ENCODE assay signal across 12 cellular contexts in the genomic region with DNA sequence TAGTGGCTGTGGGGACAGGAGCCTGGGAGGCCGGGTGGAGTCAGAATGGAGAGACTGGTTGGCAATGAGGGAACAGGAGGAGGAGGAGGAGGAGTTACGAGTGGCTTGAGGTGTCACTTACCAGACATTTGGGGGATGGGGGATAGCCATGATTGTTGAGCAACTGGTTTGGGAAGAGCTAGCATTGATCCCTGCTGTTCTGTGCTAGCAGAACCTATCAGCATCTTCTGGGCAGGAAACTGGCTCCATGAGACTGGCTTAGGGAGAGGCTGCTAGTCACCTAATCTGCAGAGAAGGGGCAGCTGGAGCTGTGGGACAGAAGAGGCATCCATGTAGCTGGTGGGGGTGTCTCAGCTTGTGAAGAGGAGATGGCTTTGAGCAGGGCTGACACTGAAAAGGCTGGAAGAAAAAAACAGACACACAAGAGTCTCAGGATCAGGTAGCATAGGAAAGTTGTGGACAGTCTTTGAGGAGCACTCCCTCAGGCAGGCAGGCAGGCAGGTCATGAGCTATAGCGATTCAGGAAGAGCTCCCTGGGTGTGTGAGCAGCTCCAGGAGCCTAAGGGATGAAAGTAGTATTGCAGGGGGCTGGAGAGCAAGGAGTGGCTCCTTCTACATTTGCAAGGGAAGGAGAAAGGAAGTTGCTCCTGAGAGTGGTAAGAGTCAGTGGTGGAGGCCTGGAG. TPM values are rescaled to one million over a fixed set of nuclear protein-coding genes. Genes with fewer than 3 reads are reported as not detected.
A peak's percentile ranks its signal among the peaks of the same experiment; 100 is the strongest.
DNase-seq lines count a peak whose midpoint lies in the region; ATAC-seq and TF ChIP-seq lines count a peak whose summit lies in the region.
"Had no signal": no experiment of that assay in that cellular context is flagged by ENCODE, and none has a peak within 500 bp of the region (broad histone marks: within the 10 kb centered on the region; RNA-seq: fewer than 3 reads in every experiment).

No MANE protein-coding gene starts in this region.

- peaks cover 18% of the 10 kb centered on the region; the same call in 1 of the 2 replicates for H3F3A ChIP-seq in PC-9 (ENCODE audit: insufficient read depth, low read depth)

- H3K4me3 ChIP-seq in PC-9 (no peak overlapping the region), neutrophil (ENCODE audit: low read depth in 1 of 2, low read length in 1 of 2) (no peak overlapping the region)
- H3K4me3 ChIP-seq: thoracic aorta had no signal

- peaks cover 46% of the 10 kb centered on the region for H3K36me3 Mint-ChIP-seq in activated CD4-positive, alpha-beta T cell treated with anti-CD3 and anti-CD28 coated beads for 36 hours (ENCODE audit: low read depth)
- peaks cover 78% of the 10 kb centered on the region for H3K36me3 Mint-ChIP-seq in endothelial cell (ENCODE audit: low read depth, unreplicated experiment)

- H3K27me3 ChIP-seq in PC-9 (ENCODE audit: insufficient read depth, low read depth) (no peaks in the 10 kb centered on the region), neutrophil (no peaks in the 10 kb centered on the region)

- H3K9me2 ChIP-seq in PC-9 (ENCODE audit: insufficient read depth): no peaks in the 10 kb centered on the region

- H3K4me1 Mint-ChIP-seq in activated CD4-positive, alpha-beta T cell treated with anti-CD3 and anti-CD28 coated beads for 36 hours: peaks cover 35% of the 10 kb centered on the region
- peaks cover 38% of the 10 kb centered on the region for H3K4me1 Mint-ChIP-seq in endothelial cell (ENCODE audit: unreplicated experiment)

- H3K79me2 ChIP-seq in PC-9 (ENCODE audit: low read depth): no peaks in the 10 kb centered on the region

- POLR2A ChIA-PET in activated CD4-positive, alpha-beta T cell treated with anti-CD3 and anti-CD28 coated beads for 36 hours (lab: Charles Lee): no interaction called here
- POLR2A ChIA-PET in PC-9 (lab: Charles Lee; ENCODE audit: unreplicated experiment): interaction anchor here (0.6 to 1.1 kb wide), 3 partner anchors 16 to 26 kb away, joined by 4 to 6 read pairs (median 5); no protein-coding TSS in a partner anchor

- H3K4me1 ChIP-seq in PC-9 (replicated peaks; ENCODE audit: insufficient read depth) (peaks cover 38% of the 10 kb centered on the region), neutrophil (ENCODE audit: control insufficient read depth in 1 of 2, insufficient read depth in 1 of 2, low read depth in 1 of 2, low read length in 1 of 2) (peaks cover 6 to 7% of the 10 kb centered on the region in 2 experiments)

- H3K36me3 ChIP-seq in PC-9 (ENCODE audit: low read depth) (no peaks in the 10 kb centered on the region), neutrophil (peaks cover 100% of the 10 kb centered on the region)

- no peaks in the 10 kb centered on the region for H4K20me1 ChIP-seq in PC-9 (ENCODE audit: insufficient read depth)

- peak overlapping the region; percentile 50 for H3K27ac ChIP-seq in PC-9
- H3K27ac ChIP-seq in neutrophil: peak overlapping the region; percentile 66
- H3K27ac ChIP-seq: thoracic aorta had no signal

- no peak for DNase-seq in activated CD4-positive, alpha-beta T cell treated with anti-CD3 and anti-CD28 coated beads for 36 hours
- no peak for DNase-seq in activated CD4-positive, alpha-beta T cell treated with anti-CD3 and anti-CD28 coated beads for 1 hour
- peak in 1 of 2 experiments; percentile 63 for DNase-seq in PC-9
- DNase-seq in endothelial cell (ENCODE audit: low spot score): no peak
- no peak for DNase-seq in NCI-H2196 (lab: John Stamatoyannopoulos, UW; ENCODE audit: unreplicated experiment)
- DNase-seq: amygdala, kidney, NCI-H2107 had no signal

- H3K9me3 Mint-ChIP-seq in activated CD4-positive, alpha-beta T cell treated with anti-CD3 and anti-CD28 coated beads for 36 hours (ENCODE audit: low read depth): no peaks in the 10 kb centered on the region
- no peaks in the 10 kb centered on the region for H3K9me3 Mint-ChIP-seq in endothelial cell (ENCODE audit: unreplicated experiment)

- H3K4me3 Mint-ChIP-seq in activated CD4-positive, alpha-beta T cell treated with anti-CD3 and anti-CD28 coated beads for 36 hours: no peak overlapping the region
- H3K4me3 Mint-ChIP-seq in endothelial cell (ENCODE audit: unreplicated experiment): peak overlapping the region; percentile 77

- CTCF ChIA-PET in activated CD4-positive, alpha-beta T cell treated with anti-CD3 and anti-CD28 coated beads for 36 hours (lab: Charles Lee): interaction anchor here (0.5 to 2.5 kb wide), 11 partner anchors 14 to 598 kb away, joined by 3 to 9 read pairs (median 4); a partner anchor contains a TSS
- CTCF ChIA-PET in PC-9 (lab: Charles Lee): interaction anchor here (0.8 to 1.2 kb wide), 3 partner anchors 16 to 62 kb away, joined by 4 to 6 read pairs (median 4); no protein-coding TSS in a partner anchor

- peak overlapping the region; percentile 15; the same call in 1 of the 2 replicates for H3K4me2 ChIP-seq in PC-9

- ATAC-seq in activated CD4-positive, alpha-beta T cell treated with anti-CD3 and anti-CD28 coated beads for 36 hours: no peak
- ATAC-seq in HG03457 (IDR thresholded peaks at IDR 0.05; ENCODE audit: unreplicated experiment): no peak
- no peak for ATAC-seq in HG02884 (IDR thresholded peaks at IDR 0.05; ENCODE audit: unreplicated experiment)

- no peak overlapping the region for H2AFZ ChIP-seq in PC-9

- no TSS peak for BruUV-seq in PC-9 (replicated peaks; lab: Mats Ljungman, UMichigan)

- no peaks in the 10 kb centered on the region for H3K9me3 ChIP-seq in PC-9 (ENCODE audit: insufficient read depth, low read depth)
- H3K9me3 ChIP-seq in neutrophil: no peaks in the 10 kb centered on the region
- H3K9me3 ChIP-seq: thoracic aorta had no signal

- no peaks in the 10 kb centered on the region for H3K27me3 Mint-ChIP-seq in activated CD4-positive, alpha-beta T cell treated with anti-CD3 and anti-CD28 coated beads for 36 hours
- H3K27me3 Mint-ChIP-seq in endothelial cell (ENCODE audit: unreplicated experiment): peaks cover 14% of the 10 kb centered on the region

- intact Hi-C loops in activated CD4-positive, alpha-beta T cell treated with anti-CD3 and anti-CD28 coated beads for 36 hours (cut with DNase I, micrococcal nuclease): no loop called here
- intact Hi-C loops in PC-9 (cut with micrococcal nuclease; ENCODE audit: unreplicated experiment): no loop called here

- peak overlapping the region; percentile 4 for H3K27ac Mint-ChIP-seq in activated CD4-positive, alpha-beta T cell treated with anti-CD3 and anti-CD28 coated beads for 36 hours
- H3K27ac Mint-ChIP-seq in endothelial cell (ENCODE audit: unreplicated experiment): peak overlapping the region; percentile 50

- TF ChIP-seq CTCF in PC-9 (conservative IDR thresholded peaks at IDR 0.05): no peak
- TF ChIP-seq CTCF in endothelial cell (IDR thresholded peaks at IDR 0.05; ENCODE audit: unreplicated experiment): no peak
- TF ChIP-seq CTCF in neutrophil (IDR thresholded peaks at IDR 0.05): no peak

RNA-seq across cellular contexts. Expression of a gene that starts 22.3 kb away (rescaled TPM):
- total RNA-seq in activated CD4-positive, alpha-beta T cell treated with anti-CD3 and anti-CD28 coated beads for 36 hours: 10 to 100 TPM; 14.2 to 15.1 TPM
- 15.7 and 17.4 TPM in 2 replicates for total RNA-seq in PC-9 (2021)
- total RNA-seq in endothelial cell (ENCODE audit: unreplicated experiment): 13.4 TPM

RNA-seq across cellular contexts. Expression of a gene that starts 57.9 kb away (rescaled TPM):
- 10 to 100 TPM; 31.8 to 34.4 TPM for total RNA-seq in activated CD4-positive, alpha-beta T cell treated with anti-CD3 and anti-CD28 coated beads for 36 hours
- total RNA-seq in PC-9 (2021): 32.8 and 42.5 TPM in 2 replicates
- total RNA-seq in endothelial cell (ENCODE audit: unreplicated experiment): 248 TPM
